17 cellular contexts compared by ENCODE assay signal in the genomic region with DNA sequence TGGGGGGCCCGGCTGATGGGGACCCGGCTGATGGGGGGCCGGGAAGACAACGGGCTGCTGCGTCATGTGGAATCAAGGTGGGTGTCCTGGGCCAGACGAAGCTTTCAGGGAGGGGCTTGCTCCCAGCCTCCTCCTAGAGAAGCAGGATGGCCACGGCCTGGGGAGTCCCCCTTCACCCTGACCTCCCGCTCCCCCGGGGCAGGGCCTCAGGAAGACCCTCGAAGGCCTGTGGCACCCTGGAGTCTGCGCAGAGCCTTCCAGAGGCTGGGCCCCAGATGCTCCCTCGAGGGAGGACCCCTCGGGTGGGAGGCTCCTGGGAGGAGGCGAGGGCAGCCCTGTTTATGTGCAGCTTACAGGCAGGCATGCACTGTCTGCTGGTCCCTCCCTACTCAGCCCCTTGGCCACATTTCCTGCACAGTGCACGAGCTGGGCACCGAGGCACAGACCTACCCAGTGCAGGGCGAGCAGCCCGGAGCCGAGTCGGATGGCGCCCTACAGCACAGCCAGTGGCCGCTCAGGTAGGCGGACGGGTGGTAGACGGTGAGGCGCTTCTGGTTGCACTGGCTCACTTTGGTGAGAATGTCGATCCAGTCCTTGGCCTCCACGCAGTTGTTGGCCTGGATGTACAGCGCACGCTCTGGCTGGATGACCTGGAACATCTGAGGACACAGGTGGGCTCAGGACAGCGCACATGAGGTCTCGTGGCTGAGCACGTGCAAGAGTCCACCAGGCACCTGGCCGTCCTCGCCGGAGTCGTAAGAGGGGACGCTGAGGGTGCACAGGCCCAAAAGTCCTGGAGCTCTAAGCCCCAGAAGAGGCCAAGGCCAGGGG. TPM values are rescaled to one million over a fixed set of nuclear protein-coding genes. Genes with fewer than 3 reads are reported as not detected.
"Had no signal": no experiment of that assay in that cellular context is flagged by ENCODE, and none has a peak within 500 bp of the region (broad histone marks: within the 10 kb centered on the region; RNA-seq: fewer than 3 reads in every experiment).

No MANE protein-coding gene starts in this region.

- H3K9me3 ChIP-seq: ascending aorta, esophagus squamous epithelium, heart right ventricle, neutrophil, testis had no signal

- H3K27ac ChIP-seq: ascending aorta, esophagus squamous epithelium, heart right ventricle, neutrophil had no signal

- ATAC-seq: activated naive CD8-positive, alpha-beta T cell treated with anti-CD3 and anti-CD28 coated beads, Interleukin-2, amount 50 U/mL, for 24 hours; heart right ventricle; sciatic nerve had no signal

- DNase-seq: activated CD4-positive, alpha-beta T cell treated with anti-CD3 and anti-CD28 coated beads, Interleukin-2, amount 50 U/mL, for 48 hours; activated gamma-delta T cell; activated naive CD8-positive, alpha-beta T cell treated with anti-CD3 and anti-CD28 coated beads, Interleukin-2, amount 50 U/mL, for 24 hours; activated T-cell treated with anti-CD3 and anti-CD28 coated beads, Interleukin-2, amount 50 U/mL, for 48 hours; esophagus squamous epithelium; foreskin fibroblast; stimulated activated CD4-positive, alpha-beta T cell treated with anti-CD3 and anti-CD28 coated beads, Interleukin-12 subunit alpha, Interleukin-12 subunit beta, amount 100 ng/mL, for 4 hours; stimulated activated naive CD4-positive, alpha-beta T cell treated with Interleukin-2 at 50 U/mL for 16 hours; testis had no signal

- H3K27me3 ChIP-seq: ascending aorta, esophagus squamous epithelium, heart right ventricle, neutrophil, testis had no signal

- FAIRE-seq: bronchial epithelial cell, islet of Langerhans, TTC549 had no signal

- H3K4me3 ChIP-seq: ascending aorta, esophagus squamous epithelium, heart right ventricle, testis had no signal

RNA-seq across cellular contexts. Expression of gene C13orf46, which starts 22.4 kb away (rescaled TPM):
- total RNA-seq: bronchial epithelial cell, esophagus squamous epithelium, myocyte had no signal
